In genomic region chr1:157751283-157751682, GRCh38 we compare ENCODE assay signal across 18 cellular contexts. TPM values are rescaled to one million over a fixed set of nuclear protein-coding genes. Genes with fewer than 3 reads are reported as not detected.
A peak's percentile ranks its signal among the peaks of the same experiment; 100 is the strongest.
DNase-seq lines count a peak whose midpoint lies in the region; TF ChIP-seq lines count a peak whose summit lies in the region.
"Had no signal": no experiment of that assay in that cellular context is flagged by ENCODE, and none has a peak within 500 bp of the region (broad histone marks: within the 10 kb centered on the region; RNA-seq: fewer than 3 reads in every experiment).

No MANE protein-coding gene starts in this region.

- H3K23ac ChIP-seq in mesendoderm (ENCODE audit: low read length) = no peak overlapping the region

- peak; percentile 5 for TF ChIP-seq CTCF in GM12864 (IDR thresholded peaks at IDR 0.05; ENCODE audit: low read depth, low read length, missing control alignments)
- TF ChIP-seq CTCF in LNCaP clone FGC (IDR thresholded peaks at IDR 0.05; ENCODE audit: control insufficient read depth, extremely low read depth, insufficient read depth) = peak; percentile 15; the same call in 1 of the 2 replicates
- peak; percentile 37; the same call in 1 of the 2 replicates for TF ChIP-seq CTCF in WERI-Rb-1 (IDR thresholded peaks at IDR 0.05; ENCODE audit: low read depth, low read length)
- TF ChIP-seq CTCF in esophagus squamous epithelium (IDR thresholded peaks at IDR 0.05) = no peak

- H3K4me3 ChIP-seq in GM12864 (ENCODE audit: low read depth, low read length) (no peak overlapping the region), LNCaP clone FGC (ENCODE audit: low read depth, low read length) (no peak overlapping the region), WERI-Rb-1 (ENCODE audit: low read depth, low read length) (no peak overlapping the region), mesendoderm (ENCODE audit: low read length) (no peak overlapping the region), esophagus squamous epithelium (no peak overlapping the region)
- H3K4me3 ChIP-seq: HAP-1 had no signal

- H3K36me3 ChIP-seq in WERI-Rb-1 = no peaks in the 10 kb centered on the region
- no peaks in the 10 kb centered on the region for H3K36me3 ChIP-seq in mesendoderm (ENCODE audit: control insufficient read depth, insufficient read depth, low read length)
- H3K36me3 ChIP-seq in esophagus squamous epithelium = no peaks in the 10 kb centered on the region
- H3K36me3 ChIP-seq: HAP-1 had no signal

- H2BK15ac ChIP-seq in mesendoderm (replicated peaks; ENCODE audit: low read depth) = no peak overlapping the region

- H3K79me2 ChIP-seq in mesendoderm (ENCODE audit: control insufficient read depth, insufficient read depth, low read length) = no peaks in the 10 kb centered on the region

- H3K9me3 ChIP-seq in WERI-Rb-1 (ENCODE audit: severe bottlenecking) (no peaks in the 10 kb centered on the region), esophagus squamous epithelium (no peaks in the 10 kb centered on the region)
- H3K9me3 ChIP-seq: HAP-1 had no signal

- intact Hi-C loops in esophagus squamous epithelium (cut with DNase I) = no loop called here

- WGBS in mesendoderm (ENCODE audit: extremely low coverage, insufficient coverage, low lambda C conversion rate) = no CpG with 5 or more reads among the region's 3 CpGs
- 47 to 50% methylated on average over 3 of the region's 3 CpGs for WGBS in esophagus squamous epithelium, 2 donors

- H3K4me2 ChIP-seq in mesendoderm (ENCODE audit: low read length) = no peak overlapping the region

- H3K9ac ChIP-seq in mesendoderm (ENCODE audit: low read length) = no peak overlapping the region

- H3K27me3 ChIP-seq in WERI-Rb-1 (ENCODE audit: insufficient read depth, low read depth, severe bottlenecking) (peaks cover 3% of the 10 kb centered on the region), mesendoderm (ENCODE audit: insufficient read depth, low read length, poor library complexity) (no peaks in the 10 kb centered on the region), esophagus squamous epithelium (no peaks in the 10 kb centered on the region)

- DNase-seq in GM12864 (ENCODE audit: low read depth) (no peak), LNCaP clone FGC (ENCODE audit: low read depth) (no peak), WERI-Rb-1 (no peak), mesendoderm (peak; percentile 23), OCI-M2 (lab: John Stamatoyannopoulos, UW; ENCODE audit: unreplicated experiment) (no peak), DMS114 treated with DMSO at 0.1 percent for 48 hours (lab: John Stamatoyannopoulos, UW; ENCODE audit: unreplicated experiment) (no peak), esophagus squamous epithelium (lab: John Stamatoyannopoulos, UW) (no peak), dermis blood vessel endothelial cell (no peak)
- DNase-seq: DMS79 treated with DMSO at 0.1 percent for 48 hours, Karpas-422, NCI-H1105, NCI-H2081, NCI-H446 treated with DMSO at 0.1 percent for 48 hours, NCI-H69, OCI-M1 had no signal

- H3K18ac ChIP-seq in mesendoderm (ENCODE audit: low read length) = no peak overlapping the region

- H2BK5ac ChIP-seq in mesendoderm (ENCODE audit: low read length) = no peak overlapping the region

- H3K4me1 ChIP-seq in mesendoderm (ENCODE audit: control insufficient read depth, low read depth, low read length) (no peaks in the 10 kb centered on the region), esophagus squamous epithelium (no peaks in the 10 kb centered on the region)
- H3K4me1 ChIP-seq: HAP-1 had no signal

- no peak overlapping the region for H3K56ac ChIP-seq in mesendoderm (ENCODE audit: low read length)

- H3K27ac ChIP-seq in WERI-Rb-1 = no peak overlapping the region
- no peak overlapping the region for H3K27ac ChIP-seq in mesendoderm (ENCODE audit: low read depth, low read length)
- H3K27ac ChIP-seq in esophagus squamous epithelium = no peak overlapping the region
- H3K27ac ChIP-seq: C4-2B had no signal

- H4K8ac ChIP-seq in mesendoderm (ENCODE audit: low read depth, low read length) = no peak overlapping the region

- no peak for TF ChIP-seq POLR2A in esophagus squamous epithelium (IDR thresholded peaks at IDR 0.05)

- no peak overlapping the region for H2BK120ac ChIP-seq in mesendoderm (ENCODE audit: low read depth, low read length)

- H3K4ac ChIP-seq in mesendoderm (ENCODE audit: low read depth, low read length) = no peak overlapping the region

- no peak overlapping the region for H2AK5ac ChIP-seq in mesendoderm (ENCODE audit: low read length)

- H3K79me1 ChIP-seq in mesendoderm (ENCODE audit: low read length) = no peaks in the 10 kb centered on the region

- no peak overlapping the region for H4K5ac ChIP-seq in mesendoderm (ENCODE audit: low read length)

RNA-seq across cellular contexts. Expression of gene FCRL2, which starts 25.6 kb away (rescaled TPM):
- not detected for polyA plus RNA-seq in mesendoderm (2013, experiment 1 of 2)
- not detected for polyA plus RNA-seq in mesendoderm (2013, experiment 2 of 2)
- total RNA-seq in esophagus squamous epithelium (under 1 TPM in 2 of 4 donors, not detected in 2; 0.19 to 0.32 TPM), dermis blood vessel endothelial cell (not detected in 2 replicates)
- total RNA-seq: RPMI7951 had no signal

RNA-seq across cellular contexts. Expression of gene FCRL3, which starts 50.7 kb away (rescaled TPM):
- 0.01 TPM for polyA plus RNA-seq in mesendoderm (2013, experiment 1 of 2)
- under 0.01 TPM for polyA plus RNA-seq in mesendoderm (2013, experiment 2 of 2)
- total RNA-seq in esophagus squamous epithelium (under 1 TPM in 2 of 4 donors, not detected in 2; 0.19 to 0.29 TPM), dermis blood vessel endothelial cell (not detected in 2 replicates)
- total RNA-seq: RPMI7951 had no signal

Comparison
In these comparisons a context has a peak if more than half of its experiments do, and no peak if none do; other contexts are left out.
1. CTCF ChIP-seq: peak in GM12864 (single experiment), LNCaP clone FGC (single experiment) and WERI-Rb-1 (single experiment); none in esophagus squamous epithelium (0 of 6).